1 cellular context compared by ENCODE assay signal in the genomic region with DNA sequence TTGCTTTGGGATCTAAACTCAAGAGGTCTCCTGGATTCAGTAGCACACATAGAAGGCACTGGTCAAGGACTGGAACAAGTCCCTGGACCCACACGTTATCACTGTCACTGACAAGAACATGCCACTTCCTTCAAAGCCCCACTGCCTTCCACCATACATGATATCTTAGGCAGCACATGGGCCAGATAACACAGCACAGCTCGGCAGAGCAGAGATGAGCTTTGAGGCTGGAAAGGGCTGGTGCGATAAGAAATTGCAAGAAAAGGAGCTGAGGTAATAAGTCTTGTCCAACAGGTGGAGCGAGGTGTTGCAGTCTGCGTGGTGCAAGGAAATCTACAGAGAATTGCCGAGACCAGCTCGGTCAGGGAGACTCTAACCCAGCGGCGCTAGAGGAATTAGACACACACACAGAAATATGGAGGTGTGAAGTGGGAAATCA.
TF ChIP-seq lines count a peak whose summit lies in the region.

No MANE protein-coding gene starts in this region.

TF ChIP-seq in K562, 482 proteins besides CTCF, POLR2A, EP300 and RAD21 (continued from another document and continues in another):
- TF ChIP-seq, protein P1, sequence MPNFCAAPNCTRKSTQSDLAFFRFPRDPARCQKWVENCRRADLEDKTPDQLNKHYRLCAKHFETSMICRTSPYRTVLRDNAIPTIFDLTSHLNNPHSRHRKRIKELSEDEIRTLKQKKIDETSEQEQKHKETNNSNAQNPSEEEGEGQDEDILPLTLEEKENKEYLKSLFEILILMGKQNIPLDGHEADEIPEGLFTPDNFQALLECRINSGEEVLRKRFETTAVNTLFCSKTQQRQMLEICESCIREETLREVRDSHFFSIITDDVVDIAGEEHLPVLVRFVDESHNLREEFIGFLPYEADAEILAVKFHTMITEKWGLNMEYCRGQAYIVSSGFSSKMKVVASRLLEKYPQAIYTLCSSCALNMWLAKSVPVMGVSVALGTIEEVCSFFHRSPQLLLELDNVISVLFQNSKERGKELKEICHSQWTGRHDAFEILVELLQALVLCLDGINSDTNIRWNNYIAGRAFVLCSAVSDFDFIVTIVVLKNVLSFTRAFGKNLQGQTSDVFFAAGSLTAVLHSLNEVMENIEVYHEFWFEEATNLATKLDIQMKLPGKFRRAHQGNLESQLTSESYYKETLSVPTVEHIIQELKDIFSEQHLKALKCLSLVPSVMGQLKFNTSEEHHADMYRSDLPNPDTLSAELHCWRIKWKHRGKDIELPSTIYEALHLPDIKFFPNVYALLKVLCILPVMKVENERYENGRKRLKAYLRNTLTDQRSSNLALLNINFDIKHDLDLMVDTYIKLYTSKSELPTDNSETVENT (CRISPR knock-in tag; IDR thresholded peaks at IDR 0.05) = no peak
- TF ChIP-seq RBFOX2 (IDR thresholded peaks at IDR 0.05; ENCODE audit: low read depth, low read length) (no peak), IFI16 (CRISPR knock-in tag; IDR thresholded peaks at IDR 0.05) (no peak), NFATC3 (IDR thresholded peaks at IDR 0.05) (no peak), HDAC2 (IDR thresholded peaks at IDR 0.05) (peak; percentile 97), ZNF830 (CRISPR knock-in tag; IDR thresholded peaks at IDR 0.05) (no peak), ID3 (CRISPR knock-in tag; IDR thresholded peaks at IDR 0.05) (no peak), ID3 (tag; IDR thresholded peaks at IDR 0.05) (peak; percentile 71; the same call in 1 of the 2 replicates), TCF7L2 (IDR thresholded peaks at IDR 0.05; ENCODE audit: low read depth, low read length) (no peak), ZNF592 (IDR thresholded peaks at IDR 0.05) (no peak), GTF2E2 (tag; IDR thresholded peaks at IDR 0.05) (no peak), ZZZ3 (IDR thresholded peaks at IDR 0.05) (no peak), TSC22D4 (tag; IDR thresholded peaks at IDR 0.05) (no peak), POLR2AphosphoS5 (IDR thresholded peaks at IDR 0.05; ENCODE audit: control insufficient read depth, insufficient read depth, low read depth, low read length) (peak; percentile 99), ARID3A (IDR thresholded peaks at IDR 0.05; ENCODE audit: borderline replicate concordance, low read depth, low read length) (0 out of 2 replicates have a peak, but pooled peaks have one; percentile 53), CBX1 (IDR thresholded peaks at IDR 0.05; ENCODE audit: low read depth) (no peak), CXXC5 (CRISPR knock-in tag; IDR thresholded peaks at IDR 0.05) (peak; percentile 82), ZNF274 (IDR thresholded peaks at IDR 0.05; ENCODE audit: borderline replicate concordance, low read depth, low read length) (no peak), MCM7 (IDR thresholded peaks at IDR 0.05) (no peak), KDM4B (IDR thresholded peaks at IDR 0.05; ENCODE audit: borderline replicate concordance in 2 of 2, low read depth in 1 of 2) (no peak), STAT5A (IDR thresholded peaks at IDR 0.05; ENCODE audit: borderline replicate concordance, low read length) (peak; percentile 98), TEAD1 (CRISPR knock-in tag; IDR thresholded peaks at IDR 0.05) (peak; percentile 64 to 78; a peak in 2 of 4 replicates), KAT2B (IDR thresholded peaks at IDR 0.05; ENCODE audit: low read depth, low read length) (no peak), HMGN3 (IDR thresholded peaks at IDR 0.05; ENCODE audit: borderline replicate concordance, extremely low read depth, insufficient read length, low read depth, low read length) (no peak), ZC3H4 (CRISPR knock-in tag; IDR thresholded peaks at IDR 0.05; ENCODE audit: borderline replicate concordance) (no peak), ZNF408 (CRISPR knock-in tag; IDR thresholded peaks at IDR 0.05; ENCODE audit: low read depth) (no peak), RBM22 (IDR thresholded peaks at IDR 0.05; ENCODE audit: low read depth, low read length, poor library complexity, severe bottlenecking) (no peak), ZC3H8 (IDR thresholded peaks at IDR 0.05) (no peak), ZNF174 (CRISPR knock-in tag; IDR thresholded peaks at IDR 0.05) (no peak), KLF13 (tag; IDR thresholded peaks at IDR 0.05; ENCODE audit: borderline replicate concordance, low read depth) (no peak), CEBPB (tag; IDR thresholded peaks at IDR 0.05) (peak; percentile 73), ZNF316 (IDR thresholded peaks at IDR 0.05) (no peak), ARHGAP35 (IDR thresholded peaks at IDR 0.05; ENCODE audit: partially characterized antibody) (no peak), SNAPC5 (CRISPR knock-in tag; IDR thresholded peaks at IDR 0.05) (no peak), POLR3A (IDR thresholded peaks at IDR 0.05; ENCODE audit: borderline replicate concordance, extremely low read depth, insufficient read depth, insufficient read length) (no peak)
- TF ChIP-seq, protein P2, sequence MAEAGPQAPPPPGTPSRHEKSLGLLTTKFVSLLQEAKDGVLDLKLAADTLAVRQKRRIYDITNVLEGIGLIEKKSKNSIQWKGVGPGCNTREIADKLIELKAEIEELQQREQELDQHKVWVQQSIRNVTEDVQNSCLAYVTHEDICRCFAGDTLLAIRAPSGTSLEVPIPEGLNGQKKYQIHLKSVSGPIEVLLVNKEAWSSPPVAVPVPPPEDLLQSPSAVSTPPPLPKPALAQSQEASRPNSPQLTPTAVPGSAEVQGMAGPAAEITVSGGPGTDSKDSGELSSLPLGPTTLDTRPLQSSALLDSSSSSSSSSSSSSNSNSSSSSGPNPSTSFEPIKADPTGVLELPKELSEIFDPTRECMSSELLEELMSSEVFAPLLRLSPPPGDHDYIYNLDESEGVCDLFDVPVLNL (CRISPR knock-in tag; IDR thresholded peaks at IDR 0.05; ENCODE audit: low read depth) = no peak
- TF ChIP-seq, protein P3, sequence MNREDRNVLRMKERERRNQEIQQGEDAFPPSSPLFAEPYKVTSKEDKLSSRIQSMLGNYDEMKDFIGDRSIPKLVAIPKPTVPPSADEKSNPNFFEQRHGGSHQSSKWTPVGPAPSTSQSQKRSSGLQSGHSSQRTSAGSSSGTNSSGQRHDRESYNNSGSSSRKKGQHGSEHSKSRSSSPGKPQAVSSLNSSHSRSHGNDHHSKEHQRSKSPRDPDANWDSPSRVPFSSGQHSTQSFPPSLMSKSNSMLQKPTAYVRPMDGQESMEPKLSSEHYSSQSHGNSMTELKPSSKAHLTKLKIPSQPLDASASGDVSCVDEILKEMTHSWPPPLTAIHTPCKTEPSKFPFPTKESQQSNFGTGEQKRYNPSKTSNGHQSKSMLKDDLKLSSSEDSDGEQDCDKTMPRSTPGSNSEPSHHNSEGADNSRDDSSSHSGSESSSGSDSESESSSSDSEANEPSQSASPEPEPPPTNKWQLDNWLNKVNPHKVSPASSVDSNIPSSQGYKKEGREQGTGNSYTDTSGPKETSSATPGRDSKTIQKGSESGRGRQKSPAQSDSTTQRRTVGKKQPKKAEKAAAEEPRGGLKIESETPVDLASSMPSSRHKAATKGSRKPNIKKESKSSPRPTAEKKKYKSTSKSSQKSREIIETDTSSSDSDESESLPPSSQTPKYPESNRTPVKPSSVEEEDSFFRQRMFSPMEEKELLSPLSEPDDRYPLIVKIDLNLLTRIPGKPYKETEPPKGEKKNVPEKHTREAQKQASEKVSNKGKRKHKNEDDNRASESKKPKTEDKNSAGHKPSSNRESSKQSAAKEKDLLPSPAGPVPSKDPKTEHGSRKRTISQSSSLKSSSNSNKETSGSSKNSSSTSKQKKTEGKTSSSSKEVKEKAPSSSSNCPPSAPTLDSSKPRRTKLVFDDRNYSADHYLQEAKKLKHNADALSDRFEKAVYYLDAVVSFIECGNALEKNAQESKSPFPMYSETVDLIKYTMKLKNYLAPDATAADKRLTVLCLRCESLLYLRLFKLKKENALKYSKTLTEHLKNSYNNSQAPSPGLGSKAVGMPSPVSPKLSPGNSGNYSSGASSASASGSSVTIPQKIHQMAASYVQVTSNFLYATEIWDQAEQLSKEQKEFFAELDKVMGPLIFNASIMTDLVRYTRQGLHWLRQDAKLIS (CRISPR knock-in tag; IDR thresholded peaks at IDR 0.05) = 0 out of 2 replicates have a peak, but pooled peaks have one; percentile 23
- TF ChIP-seq, protein P4, sequence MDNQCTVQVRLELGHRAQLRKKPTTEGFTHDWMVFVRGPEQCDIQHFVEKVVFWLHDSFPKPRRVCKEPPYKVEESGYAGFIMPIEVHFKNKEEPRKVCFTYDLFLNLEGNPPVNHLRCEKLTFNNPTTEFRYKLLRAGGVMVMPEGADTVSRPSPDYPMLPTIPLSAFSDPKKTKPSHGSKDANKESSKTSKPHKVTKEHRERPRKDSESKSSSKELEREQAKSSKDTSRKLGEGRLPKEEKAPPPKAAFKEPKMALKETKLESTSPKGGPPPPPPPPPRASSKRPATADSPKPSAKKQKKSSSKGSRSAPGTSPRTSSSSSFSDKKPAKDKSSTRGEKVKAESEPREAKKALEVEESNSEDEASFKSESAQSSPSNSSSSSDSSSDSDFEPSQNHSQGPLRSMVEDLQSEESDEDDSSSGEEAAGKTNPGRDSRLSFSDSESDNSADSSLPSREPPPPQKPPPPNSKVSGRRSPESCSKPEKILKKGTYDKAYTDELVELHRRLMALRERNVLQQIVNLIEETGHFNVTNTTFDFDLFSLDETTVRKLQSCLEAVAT (IDR thresholded peaks at IDR 0.05) = peak in 1 of 2 experiments; percentile 28; a peak in 1 of 4 replicates
- TF ChIP-seq, protein P5, sequence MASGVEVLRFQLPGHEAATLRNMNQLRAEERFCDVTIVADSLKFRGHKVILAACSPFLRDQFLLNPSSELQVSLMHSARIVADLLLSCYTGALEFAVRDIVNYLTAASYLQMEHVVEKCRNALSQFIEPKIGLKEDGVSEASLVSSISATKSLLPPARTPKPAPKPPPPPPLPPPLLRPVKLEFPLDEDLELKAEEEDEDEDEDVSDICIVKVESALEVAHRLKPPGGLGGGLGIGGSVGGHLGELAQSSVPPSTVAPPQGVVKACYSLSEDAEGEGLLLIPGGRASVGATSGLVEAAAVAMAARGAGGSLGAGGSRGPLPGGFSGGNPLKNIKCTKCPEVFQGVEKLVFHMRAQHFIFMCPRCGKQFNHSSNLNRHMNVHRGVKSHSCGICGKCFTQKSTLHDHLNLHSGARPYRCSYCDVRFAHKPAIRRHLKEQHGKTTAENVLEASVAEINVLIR (CRISPR knock-in tag; IDR thresholded peaks at IDR 0.05) = no peak
- TF ChIP-seq, protein P6, sequence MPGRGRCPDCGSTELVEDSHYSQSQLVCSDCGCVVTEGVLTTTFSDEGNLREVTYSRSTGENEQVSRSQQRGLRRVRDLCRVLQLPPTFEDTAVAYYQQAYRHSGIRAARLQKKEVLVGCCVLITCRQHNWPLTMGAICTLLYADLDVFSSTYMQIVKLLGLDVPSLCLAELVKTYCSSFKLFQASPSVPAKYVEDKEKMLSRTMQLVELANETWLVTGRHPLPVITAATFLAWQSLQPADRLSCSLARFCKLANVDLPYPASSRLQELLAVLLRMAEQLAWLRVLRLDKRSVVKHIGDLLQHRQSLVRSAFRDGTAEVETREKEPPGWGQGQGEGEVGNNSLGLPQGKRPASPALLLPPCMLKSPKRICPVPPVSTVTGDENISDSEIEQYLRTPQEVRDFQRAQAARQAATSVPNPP (IDR thresholded peaks at IDR 0.05; ENCODE audit: borderline replicate concordance, insufficient read depth, insufficient read length) = no peak
